ENCODE assay signal across 31 cellular contexts in the genomic region with DNA sequence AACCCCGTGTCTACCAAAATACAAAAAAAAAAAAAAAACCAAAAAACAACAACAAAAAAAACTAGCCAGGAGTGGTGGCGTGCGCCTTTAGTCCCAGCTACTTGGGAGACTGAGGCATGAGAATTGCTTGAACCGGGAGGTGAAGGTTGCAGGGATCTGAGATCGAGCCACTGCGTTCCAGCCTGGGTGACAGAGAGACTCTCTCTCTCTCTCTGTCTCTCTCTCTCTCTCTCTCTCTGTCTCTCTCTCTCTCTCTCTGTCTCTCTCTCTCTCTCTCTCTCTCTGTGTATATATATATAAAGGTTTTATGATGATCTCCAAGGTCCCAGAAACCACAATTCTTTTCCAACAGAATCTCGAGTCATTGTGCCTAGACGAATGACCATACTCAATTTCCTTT.
"Had no signal": no experiment of that assay in that cellular context is flagged by ENCODE, and none has a peak within 500 bp of the region (broad histone marks: within the 10 kb centered on the region; RNA-seq: fewer than 3 reads in every experiment).

No MANE protein-coding gene starts in this region.

- H3K27me3 ChIP-seq: ascending aorta, cardiac muscle cell had no signal

- H3K27me3 Mint-ChIP-seq: activated naive CD4-positive, alpha-beta T cell treated with anti-CD3 and anti-CD28 coated beads, Interleukin-2, amount 50 U/mL, for 24 hours had no signal

- H3K9me3 ChIP-seq: ascending aorta, breast epithelium, esophagus muscularis mucosa, gastrocnemius medialis, heart left ventricle had no signal

- ATAC-seq: activated naive CD8-positive, alpha-beta T cell treated with anti-CD3 and anti-CD28 coated beads, Interleukin-2, amount 50 U/mL, for 24 hours; activated T-cell treated with anti-CD3 and anti-CD28 coated beads, Interleukin-2, amount 50 U/mL, for 4 hours; activated T-helper 17 cell treated with anti-CD3 and anti-CD28 coated beads, Interleukin-2, amount 50 U/mL, for 72 hours; effector memory CD8-positive, alpha-beta T cell; foreskin keratinocyte; gastrocnemius medialis; heart left ventricle; WTC11 had no signal

- H3K4me3 ChIP-seq: ascending aorta, breast epithelium, cardiac muscle cell, esophagus muscularis mucosa, gastrocnemius medialis, heart left ventricle had no signal

- H3K4me1 Mint-ChIP-seq: activated CD4-positive, alpha-beta T cell treated with anti-CD3 and anti-CD28 coated beads, Interleukin-2, amount 10 ng/mL, durations not matched to agents 7 days and 5 days; activated naive CD4-positive, alpha-beta T cell treated with anti-CD3 and anti-CD28 coated beads, Interleukin-2, amount 50 U/mL, for 24 hours; activated T-helper 17 cell treated with anti-CD3 and anti-CD28 coated beads, Interleukin-2, amount 50 U/mL, for 72 hours; central memory CD8-positive, alpha-beta T cell had no signal

- FAIRE-seq: colon had no signal

- H3K36me3 ChIP-seq: ascending aorta, breast epithelium, cardiac muscle cell, esophagus muscularis mucosa, gastrocnemius medialis, heart left ventricle had no signal

- H3K4me3 Mint-ChIP-seq: activated CD4-positive, alpha-beta memory T cell treated with anti-CD3 and anti-CD28 coated beads, Interleukin-2, amount 10 ng/mL, durations not matched to agents 7 days and 5 days; activated CD4-positive, alpha-beta T cell treated with anti-CD3 and anti-CD28 coated beads, Interleukin-2, amount 10 ng/mL, durations not matched to agents 7 days and 5 days; activated naive CD4-positive, alpha-beta T cell treated with anti-CD3 and anti-CD28 coated beads for 36 hours; activated naive CD4-positive, alpha-beta T cell treated with anti-CD3 and anti-CD28 coated beads, Interleukin-2, amount 50 U/mL, for 24 hours; activated naive CD8-positive, alpha-beta T cell treated with anti-CD3 and anti-CD28 coated beads for 36 hours; activated naive CD8-positive, alpha-beta T cell treated with anti-CD3 and anti-CD28 coated beads, Interleukin-2, amount 50 U/mL, for 24 hours; activated T-cell treated with anti-CD3 and anti-CD28 coated beads, Interleukin-2, amount 50 U/mL, for 4 hours; activated T-helper 17 cell treated with anti-CD3 and anti-CD28 coated beads, Interleukin-2, amount 50 U/mL, for 72 hours; brain; central memory CD8-positive, alpha-beta T cell; effector memory CD8-positive, alpha-beta T cell; WTC11 had no signal

- DNase-seq: activated CD4-positive, alpha-beta memory T cell treated with anti-CD3 and anti-CD28 coated beads, Interleukin-2, amount 10 ng/mL, durations not matched to agents 7 days and 5 days; activated CD4-positive, alpha-beta T cell treated with anti-CD3 and anti-CD28 coated beads for 1 hour; activated CD4-positive, alpha-beta T cell treated with anti-CD3 and anti-CD28 coated beads for 4 hours; activated CD4-positive, alpha-beta T cell treated with anti-CD3 and anti-CD28 coated beads, Interleukin-2, amount 10 ng/mL, durations not matched to agents 7 days and 5 days; activated CD4-positive, alpha-beta T cell treated with anti-CD3 and anti-CD28 coated beads, Interleukin-2, amount 50 U/mL, for 4 hours; activated CD8-positive, alpha-beta memory T cell treated with anti-CD3 and anti-CD28 coated beads for 24 hours; activated effector memory CD4-positive, alpha-beta T cell treated with anti-CD3 and anti-CD28 coated beads, Interleukin-2, amount 50 U/mL, for 16 hours; activated naive CD4-positive, alpha-beta T cell treated with anti-CD3 and anti-CD28 coated beads for 36 hours; activated naive CD8-positive, alpha-beta T cell treated with anti-CD3 and anti-CD28 coated beads for 36 hours; activated naive CD8-positive, alpha-beta T cell treated with anti-CD3 and anti-CD28 coated beads, Interleukin-2, amount 50 U/mL, for 24 hours; activated T-cell treated with anti-CD3 and anti-CD28 coated beads, Interleukin-2, amount 50 U/mL, for 4 hours; cortex of kidney; dermis blood vessel endothelial cell; effector CD4-positive, alpha-beta T cell; effector memory CD8-positive, alpha-beta T cell; erythroblast; foreskin keratinocyte; gastrocnemius medialis; glutamatergic neuron; heart left ventricle; T-helper 2 cell had no signal

- H3K27ac ChIP-seq: ascending aorta, breast epithelium, cardiac muscle cell, esophagus muscularis mucosa, foreskin keratinocyte, gastrocnemius medialis, heart left ventricle had no signal

- H3K36me3 Mint-ChIP-seq: activated naive CD4-positive, alpha-beta T cell treated with anti-CD3 and anti-CD28 coated beads, Interleukin-2, amount 50 U/mL, for 24 hours; activated naive CD8-positive, alpha-beta T cell treated with anti-CD3 and anti-CD28 coated beads for 36 hours; brain had no signal

- H3K9me3 Mint-ChIP-seq: activated CD4-positive, alpha-beta memory T cell treated with anti-CD3 and anti-CD28 coated beads, Interleukin-2, amount 10 ng/mL, durations not matched to agents 7 days and 5 days; activated CD4-positive, alpha-beta T cell treated with anti-CD3 and anti-CD28 coated beads, Interleukin-2, amount 10 ng/mL, durations not matched to agents 7 days and 5 days; activated naive CD4-positive, alpha-beta T cell treated with anti-CD3 and anti-CD28 coated beads for 36 hours; activated naive CD4-positive, alpha-beta T cell treated with anti-CD3 and anti-CD28 coated beads, Interleukin-2, amount 50 U/mL, for 24 hours; activated naive CD8-positive, alpha-beta T cell treated with anti-CD3 and anti-CD28 coated beads for 36 hours; activated naive CD8-positive, alpha-beta T cell treated with anti-CD3 and anti-CD28 coated beads, Interleukin-2, amount 50 U/mL, for 24 hours; activated T-cell treated with anti-CD3 and anti-CD28 coated beads, Interleukin-2, amount 50 U/mL, for 4 hours; activated T-helper 17 cell treated with anti-CD3 and anti-CD28 coated beads, Interleukin-2, amount 50 U/mL, for 72 hours; central memory CD8-positive, alpha-beta T cell; effector memory CD8-positive, alpha-beta T cell had no signal

- H3K4me1 ChIP-seq: ascending aorta, breast epithelium, esophagus muscularis mucosa, foreskin keratinocyte, gastrocnemius medialis, heart left ventricle had no signal

- H3K27ac Mint-ChIP-seq: activated CD4-positive, alpha-beta memory T cell treated with anti-CD3 and anti-CD28 coated beads, Interleukin-2, amount 10 ng/mL, durations not matched to agents 7 days and 5 days; activated CD4-positive, alpha-beta T cell treated with anti-CD3 and anti-CD28 coated beads, Interleukin-2, amount 10 ng/mL, durations not matched to agents 7 days and 5 days; activated naive CD4-positive, alpha-beta T cell treated with anti-CD3 and anti-CD28 coated beads for 36 hours; activated naive CD4-positive, alpha-beta T cell treated with anti-CD3 and anti-CD28 coated beads, Interleukin-2, amount 50 U/mL, for 24 hours; activated naive CD8-positive, alpha-beta T cell treated with anti-CD3 and anti-CD28 coated beads for 36 hours; activated naive CD8-positive, alpha-beta T cell treated with anti-CD3 and anti-CD28 coated beads, Interleukin-2, amount 50 U/mL, for 24 hours; activated T-helper 17 cell treated with anti-CD3 and anti-CD28 coated beads, Interleukin-2, amount 50 U/mL, for 72 hours; brain; effector memory CD8-positive, alpha-beta T cell; WTC11 had no signal
